In the genomic region with DNA sequence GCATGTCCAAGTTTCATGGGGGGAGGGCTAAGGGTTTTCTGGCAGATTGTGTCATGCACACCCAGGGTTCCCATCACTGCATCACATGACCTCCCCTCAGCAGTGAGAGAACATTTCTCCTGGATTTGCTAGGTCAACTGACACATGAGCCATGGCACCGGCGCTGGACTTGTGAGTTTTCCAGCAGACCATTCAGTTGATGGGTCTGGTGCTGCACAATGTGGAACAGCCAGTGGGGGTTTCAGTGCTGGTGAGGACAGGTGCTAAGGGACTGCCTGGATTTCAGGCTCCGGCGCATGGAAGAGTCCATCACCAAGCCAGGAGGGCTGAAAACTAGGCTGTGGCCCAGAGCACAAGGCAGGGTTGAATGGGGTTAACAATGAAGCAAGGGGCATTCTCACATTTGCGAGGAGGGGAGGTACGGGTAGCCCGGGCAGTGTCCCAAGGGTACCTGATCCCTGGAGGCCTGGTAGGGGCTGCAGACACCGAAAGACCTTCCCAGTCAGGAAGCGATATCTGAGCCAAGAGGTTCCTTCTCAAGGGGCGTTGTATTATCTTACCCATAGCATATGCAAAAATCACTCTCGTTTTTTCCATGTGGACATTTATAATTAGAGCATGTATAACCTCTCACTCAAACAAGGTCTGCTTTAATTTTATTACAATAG, we compare ENCODE assay signal across 16 cellular contexts.
A peak's percentile ranks its signal among the peaks of the same experiment; 100 is the strongest.
DNase-seq lines count a peak whose midpoint lies in the region; ATAC-seq, FAIRE-seq and TF ChIP-seq lines count a peak whose summit lies in the region.
"Had no signal": no experiment of that assay in that cellular context is flagged by ENCODE, and none has a peak within 500 bp of the region (broad histone marks: within the 10 kb centered on the region; RNA-seq: fewer than 3 reads in every experiment).

No MANE protein-coding gene starts in this region.

- no peak overlapping the region for H2BK120ac ChIP-seq in mesenchymal stem cell (ENCODE audit: low read depth, low read length)

- no peak overlapping the region for H3K23ac ChIP-seq in mesenchymal stem cell (ENCODE audit: low read length in 2 of 2)

- no peak overlapping the region for H4K8ac ChIP-seq in mesenchymal stem cell (ENCODE audit: low read length)

- H3K36me3 ChIP-seq in Panc1 (ENCODE audit: control insufficient read depth, insufficient read depth, low read length) (peaks cover 14% of the 10 kb centered on the region), mesenchymal stem cell (ENCODE audit: control insufficient read depth in 1 of 2, insufficient read depth in 2 of 2, low read depth in 1 of 2, low read length in 2 of 2) (peaks cover 0 to 25% of the 10 kb centered on the region in 2 experiments), spleen (peaks cover 0 to 91% (median 3%) of the 10 kb centered on the region in 6 donors)
- H3K36me3 ChIP-seq: BE2C had no signal

- TF ChIP-seq CTCF in Panc1 (IDR thresholded peaks at IDR 0.05) (no peak), spleen (IDR thresholded peaks at IDR 0.05 in 8 of 11, conservative IDR thresholded peaks at IDR 0.05 in 3 of 11) (no peak), natural killer cell (IDR thresholded peaks at IDR 0.05) (no peak), MCF 10A (IDR thresholded peaks at IDR 0.05; ENCODE audit: unreplicated experiment) (no peak)

- H2AFZ ChIP-seq in mesenchymal stem cell (ENCODE audit: low read depth, low read length), result no peak overlapping the region

- H3K4me3 Mint-ChIP-seq in natural killer cell, result no peak overlapping the region
- no peak overlapping the region for H3K4me3 Mint-ChIP-seq in activated CD4-positive, alpha-beta memory T cell treated with anti-CD3 and anti-CD28 coated beads for 36 hours
- no peak overlapping the region for H3K4me3 Mint-ChIP-seq in MCF 10A (ENCODE audit: unreplicated experiment)
- H3K4me3 Mint-ChIP-seq: CD8-positive, alpha-beta memory T cell; H9 had no signal

- H3K27ac Mint-ChIP-seq in natural killer cell (no peak overlapping the region), MCF 10A (ENCODE audit: low read depth, unreplicated experiment) (no peak overlapping the region)
- H3K27ac Mint-ChIP-seq in activated CD4-positive, alpha-beta memory T cell treated with anti-CD3 and anti-CD28 coated beads for 36 hours, result no peak overlapping the region
- H3K27ac Mint-ChIP-seq: CD8-positive, alpha-beta memory T cell had no signal

- 0 out of 2 replicates have a peak overlapping the region, but pooled peaks have one; percentile 9 for H3K27ac ChIP-seq in Panc1 (ENCODE audit: low read length)
- H3K27ac ChIP-seq in mesenchymal stem cell (ENCODE audit: low read length, poor library complexity, severe bottlenecking), result no peak overlapping the region
- no peak overlapping the region for H3K27ac ChIP-seq in spleen

- H2BK12ac ChIP-seq in mesenchymal stem cell (ENCODE audit: low read length in 2 of 2), result peak overlapping the region in 1 of 2 experiments; percentile 21

- DNase-seq in HTR-8/SVneo (ENCODE audit: insufficient read length, low spot score) (no peak), Panc1 (ENCODE audit: low read depth, low spot score) (no peak), mesenchymal stem cell (no peak), spleen (peak; percentile 61), natural killer cell (no peak), GDM1 (lab: John Stamatoyannopoulos, UW) (no peak), MCF 10A (ENCODE audit: unreplicated experiment) (no peak)
- no peak for DNase-seq in activated CD4-positive, alpha-beta memory T cell treated with anti-CD3 and anti-CD28 coated beads for 36 hours
- DNase-seq: BE2C; CD8-positive, alpha-beta memory T cell; H9; NCI-H1105 treated with DMSO at 0.1 percent for 48 hours; NCI-H187; NK-92 treated with Interleukin-12 subunit alpha and Interleukin-12 subunit beta, amount 100 ng/mL, for 24 hours; Right ventricle myocardium superior; SK-N-SH had no signal

- 96% methylated on average over 10 of the region's 11 CpGs for WGBS in mesenchymal stem cell
- 86 to 92% (median 89%) methylated on average over 10 to 11 of the region's 11 CpGs for WGBS in spleen, 5 donors

- no peak overlapping the region for H3K14ac ChIP-seq in mesenchymal stem cell (ENCODE audit: low read length in 2 of 2)

- H2BK15ac ChIP-seq in mesenchymal stem cell (ENCODE audit: low read depth, poor library complexity, severe bottlenecking), result no peak overlapping the region

- H2AK5ac ChIP-seq in mesenchymal stem cell (ENCODE audit: low read length, severe bottlenecking), result no peak overlapping the region

- H3K9me3 Mint-ChIP-seq in natural killer cell (no peaks in the 10 kb centered on the region), MCF 10A (ENCODE audit: unreplicated experiment) (no peaks in the 10 kb centered on the region)
- no peaks in the 10 kb centered on the region for H3K9me3 Mint-ChIP-seq in activated CD4-positive, alpha-beta memory T cell treated with anti-CD3 and anti-CD28 coated beads for 36 hours
- H3K9me3 Mint-ChIP-seq: H9 had no signal

- TF ChIP-seq POLR2A in spleen (IDR thresholded peaks at IDR 0.05), result no peak

- H3K36me3 Mint-ChIP-seq in natural killer cell (no peaks in the 10 kb centered on the region), MCF 10A (ENCODE audit: insufficient read depth, unreplicated experiment) (peaks cover 23% of the 10 kb centered on the region)
- H3K36me3 Mint-ChIP-seq in activated CD4-positive, alpha-beta memory T cell treated with anti-CD3 and anti-CD28 coated beads for 36 hours, result no peaks in the 10 kb centered on the region
- H3K36me3 Mint-ChIP-seq: CD8-positive, alpha-beta memory T cell had no signal

- peaks cover 19% of the 10 kb centered on the region for H3K79me1 ChIP-seq in mesenchymal stem cell (replicated peaks; ENCODE audit: low read length, poor library complexity, severe bottlenecking)

- in situ Hi-C loops in Panc1 (cut with HindIII; ENCODE audit: low pct_unique_long_range_greater_than_20kb, low sequenced_read_pairs), result no loop called here

- FAIRE-seq in HTR-8/SVneo (lab: Jason Lieb, UNC), result peak; percentile 13

- H3K9me3 ChIP-seq in Panc1 (ENCODE audit: control insufficient read depth, insufficient read depth, low read depth, low read length) (no peaks in the 10 kb centered on the region), mesenchymal stem cell (ENCODE audit: control insufficient read depth, low read length) (no peaks in the 10 kb centered on the region), spleen (no peaks in the 10 kb centered on the region)
- H3K9me3 ChIP-seq: BE2C, SK-N-SH had no signal

- H3K9ac ChIP-seq in mesenchymal stem cell (ENCODE audit: low read length), result no peak overlapping the region
- H3K9ac ChIP-seq: SK-N-SH had no signal

- H2BK5ac ChIP-seq in mesenchymal stem cell (ENCODE audit: low read depth, low read length, poor library complexity, severe bottlenecking), result no peak overlapping the region

- H4K91ac ChIP-seq in mesenchymal stem cell (ENCODE audit: low read length), result no peak overlapping the region

- H3K4ac ChIP-seq in mesenchymal stem cell (ENCODE audit: low read depth in 1 of 2, low read length in 2 of 2), result no peak overlapping the region

- no peak overlapping the region for H3K4me2 ChIP-seq in mesenchymal stem cell (ENCODE audit: low read length, poor library complexity, severe bottlenecking)

- H3K4me3 ChIP-seq in Panc1 (ENCODE audit: low read depth in 2 of 2, low read length in 2 of 2) (no peak overlapping the region), mesenchymal stem cell (ENCODE audit: insufficient read depth in 1 of 2, low read depth in 1 of 2, low read length in 2 of 2) (no peak overlapping the region), spleen (no peak overlapping the region)

- CTCF ChIA-PET in Panc1 (lab: Charles Lee) (no interaction called here), MCF 10A (lab: Yijun Ruan, JAX) (interaction anchor here (0.6 to 1.5 kb wide), 5 partner anchors 42 to 155 kb away, joined by 3 to 7 read pairs (median 4); no protein-coding TSS in a partner anchor)
- CTCF ChIA-PET in activated CD4-positive, alpha-beta memory T cell treated with anti-CD3 and anti-CD28 coated beads for 36 hours (lab: Charles Lee), result no interaction called here

- peak overlapping the region; percentile 5 to 16 for H3K18ac ChIP-seq in mesenchymal stem cell (ENCODE audit: low read depth in 1 of 2, low read length in 2 of 2)

- POLR2A ChIA-PET in Panc1 (lab: Charles Lee), result no interaction called here
- POLR2A ChIA-PET in activated CD4-positive, alpha-beta memory T cell treated with anti-CD3 and anti-CD28 coated beads for 36 hours (lab: Charles Lee), result no interaction called here
- POLR2A ChIA-PET in MCF 10A (lab: Yijun Ruan, JAX), result interaction anchor here (1.2 to 2.1 kb wide), 2 partner anchors 17 to 43 kb away, joined by 5 to 8 read pairs; no protein-coding TSS in a partner anchor

- BruUV-seq in Panc1 (replicated peaks; lab: Mats Ljungman, UMichigan) (no TSS peak), MCF 10A (replicated peaks; lab: Mats Ljungman, UMichigan) (no TSS peak)

- H3K4me1 ChIP-seq in Panc1 (ENCODE audit: control insufficient read depth, insufficient read depth, low read length), result peaks cover 98% of the 10 kb centered on the region
- peaks cover 47% of the 10 kb centered on the region for H3K4me1 ChIP-seq in mesenchymal stem cell (ENCODE audit: control insufficient read depth, insufficient read depth, low read depth, low read length)
- peaks cover 0 to 39% (median 10%) of the 10 kb centered on the region in 6 donors for H3K4me1 ChIP-seq in spleen
- H3K4me1 ChIP-seq: BE2C had no signal

- H3K27me3 Mint-ChIP-seq in natural killer cell (ENCODE audit: low read depth in 2 of 2) (peaks cover 6 to 7% of the 10 kb centered on the region in 2 donors), MCF 10A (ENCODE audit: insufficient read depth, unreplicated experiment) (no peaks in the 10 kb centered on the region)
- peaks cover 5% of the 10 kb centered on the region for H3K27me3 Mint-ChIP-seq in activated CD4-positive, alpha-beta memory T cell treated with anti-CD3 and anti-CD28 coated beads for 36 hours

- H3K27me3 ChIP-seq in Panc1 (ENCODE audit: control insufficient read depth, insufficient read depth, low read length) (no peaks in the 10 kb centered on the region), mesenchymal stem cell (ENCODE audit: control insufficient read depth in 1 of 2, insufficient read depth in 1 of 2, low read length in 2 of 2) (peaks cover 0 to 85% of the 10 kb centered on the region in 2 experiments), spleen (replicated peaks in 1 of 7) (no peaks in the 10 kb centered on the region)

- H3K4me1 Mint-ChIP-seq in natural killer cell (no peaks in the 10 kb centered on the region), MCF 10A (ENCODE audit: insufficient read depth, unreplicated experiment) (peaks cover 26% of the 10 kb centered on the region)
- no peaks in the 10 kb centered on the region for H3K4me1 Mint-ChIP-seq in activated CD4-positive, alpha-beta memory T cell treated with anti-CD3 and anti-CD28 coated beads for 36 hours (ENCODE audit: low read depth)
- H3K4me1 Mint-ChIP-seq: CD8-positive, alpha-beta memory T cell had no signal

- no peak for ATAC-seq in Panc1
- no peak for ATAC-seq in natural killer cell

- intact Hi-C loops in Panc1 (cut with micrococcal nuclease; ENCODE audit: unreplicated experiment), result no loop called here
- intact Hi-C loops in spleen (cut with DNase I; ENCODE audit: low total_unique reads), result no loop called here
- intact Hi-C loops in natural killer cell (cut with micrococcal nuclease), result no loop called here
- intact Hi-C loops in activated CD4-positive, alpha-beta memory T cell treated with anti-CD3 and anti-CD28 coated beads for 36 hours (cut with micrococcal nuclease), result no loop called here
- intact Hi-C loops in MCF 10A (cut with micrococcal nuclease), result no loop called here
